In the genomic region with DNA sequence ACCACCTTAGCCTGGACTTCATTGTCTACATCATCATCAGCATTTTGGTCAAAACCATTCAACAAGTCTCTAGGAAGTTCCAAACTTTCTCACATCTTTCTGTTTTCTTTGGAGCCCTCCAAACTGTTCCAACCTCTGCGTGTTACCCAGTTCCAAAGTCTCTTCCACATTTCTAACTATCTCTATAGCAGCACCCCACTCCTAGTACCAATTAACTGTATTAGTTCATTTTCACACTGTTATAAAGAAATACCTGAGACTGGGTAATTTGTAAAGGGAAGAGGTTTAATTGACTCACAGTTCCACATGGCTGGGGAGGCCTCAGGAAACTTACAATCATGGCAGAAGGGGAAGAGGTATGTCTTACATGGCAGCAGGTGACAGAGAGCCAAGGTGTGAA, we compare ENCODE assay signal across 2 cellular contexts. TPM values are rescaled to one million over a fixed set of nuclear protein-coding genes. Genes with fewer than 3 reads are reported as not detected.
"Had no signal": no experiment of that assay in that cellular context is flagged by ENCODE, and none has a peak within 500 bp of the region (broad histone marks: within the 10 kb centered on the region; RNA-seq: fewer than 3 reads in every experiment).

No MANE protein-coding gene starts in this region.

RNA-seq across cellular contexts. Expression of gene MSTN, which starts 46.6 kb away (rescaled TPM):
- total RNA-seq: G401, GM12878 had no signal
